ENCODE assay signal across 16 cellular contexts in genomic region chr14:87252103-87252502, GRCh38.
DNase-seq lines count a peak whose midpoint lies in the region; FAIRE-seq and TF ChIP-seq lines count a peak whose summit lies in the region.
"Had no signal": no experiment of that assay in that cellular context is flagged by ENCODE, and none has a peak within 500 bp of the region (broad histone marks: within the 10 kb centered on the region; RNA-seq: fewer than 3 reads in every experiment).

No MANE protein-coding gene starts in this region.

- H3K36me3 Mint-ChIP-seq in activated naive CD4-positive, alpha-beta T cell treated with anti-CD3 and anti-CD28 coated beads, Interleukin-2, amount 10 ng/mL, durations not matched to agents 7 days and 5 days: no peaks in the 10 kb centered on the region
- H3K36me3 Mint-ChIP-seq: CD8-positive, alpha-beta T cell had no signal

- DNase-seq in Karpas-422 (peak; percentile 72), OCI-LY7 (ENCODE audit: low spot score) (no peak), bronchial epithelial cell (ENCODE audit: low read depth) (peak; percentile 27), left kidney (ENCODE audit: low read depth, low spot score) (peak; percentile 4), Ammon's horn (ENCODE audit: low spot score) (no peak), NCI-H2081 treated with DMSO at 0.1 percent for 48 hours (lab: John Stamatoyannopoulos, UW) (no peak)
- DNase-seq in activated naive CD4-positive, alpha-beta T cell treated with anti-CD3 and anti-CD28 coated beads, Interleukin-2, amount 10 ng/mL, durations not matched to agents 7 days and 5 days: no peak
- DNase-seq: CD8-positive, alpha-beta T cell; GF-D8; GOT3; NCI-H1436 treated with DMSO at 0.1 percent for 48 hours; NCI-H345; SJCRH30 had no signal

- H3K9me3 Mint-ChIP-seq in activated naive CD4-positive, alpha-beta T cell treated with anti-CD3 and anti-CD28 coated beads, Interleukin-2, amount 10 ng/mL, durations not matched to agents 7 days and 5 days: peaks cover 11% of the 10 kb centered on the region

- H3K36me3 ChIP-seq in Karpas-422 (ENCODE audit: insufficient read depth, low read length) (peaks cover 19% of the 10 kb centered on the region), OCI-LY7 (ENCODE audit: insufficient read depth, low read length) (no peaks in the 10 kb centered on the region), bronchial epithelial cell (ENCODE audit: control insufficient read depth, insufficient read depth, low read length) (no peaks in the 10 kb centered on the region)
- H3K36me3 ChIP-seq: SJCRH30 had no signal

- no peak for FAIRE-seq in bronchial epithelial cell (lab: Jason Lieb, UNC)
- FAIRE-seq: D721Med, RCC 7860 had no signal

- no peaks in the 10 kb centered on the region for H3K9me2 ChIP-seq in Karpas-422 (replicated peaks; ENCODE audit: insufficient read depth, low read length)
- no peaks in the 10 kb centered on the region for H3K9me2 ChIP-seq in OCI-LY7 (ENCODE audit: insufficient read depth, low read length)

- CTCF ChIA-PET in OCI-LY7 (lab: Charles Lee; ENCODE audit: unreplicated experiment): no interaction called here
- CTCF ChIA-PET in activated naive CD4-positive, alpha-beta T cell treated with anti-CD3 and anti-CD28 coated beads, Interleukin-2, amount 10 ng/mL, durations not matched to agents 7 days and 5 days (lab: Charles Lee): no interaction called here

- no TSS peak for BruUV-seq in OCI-LY7 (replicated peaks; lab: Mats Ljungman, UMichigan)

- H3K27me3 Mint-ChIP-seq in activated naive CD4-positive, alpha-beta T cell treated with anti-CD3 and anti-CD28 coated beads, Interleukin-2, amount 10 ng/mL, durations not matched to agents 7 days and 5 days: no peaks in the 10 kb centered on the region

- H3K27me3 ChIP-seq in Karpas-422 (ENCODE audit: low read length): no peaks in the 10 kb centered on the region
- no peaks in the 10 kb centered on the region for H3K27me3 ChIP-seq in bronchial epithelial cell (ENCODE audit: control insufficient read depth, insufficient read depth, low read length)
- H3K27me3 ChIP-seq: SJCRH30 had no signal

- POLR2A ChIA-PET in OCI-LY7 (lab: Charles Lee): interaction anchor here (1.0 kb wide), 1 partner anchor 19 kb away, joined by 3 read pairs; no protein-coding TSS in a partner anchor

- TF ChIP-seq CTCF in OCI-LY7 (conservative IDR thresholded peaks at IDR 0.05; ENCODE audit: low read length) (no peak), bronchial epithelial cell (IDR thresholded peaks at IDR 0.05; ENCODE audit: insufficient read depth, low read length, severe bottlenecking) (no peak)

- H2AFZ ChIP-seq in Karpas-422 (ENCODE audit: low read length) (no peak overlapping the region), OCI-LY7 (ENCODE audit: low read length) (peak overlapping the region; percentile 46; the same call in 1 of the 2 replicates)

- no peak overlapping the region for H3K27ac Mint-ChIP-seq in activated naive CD4-positive, alpha-beta T cell treated with anti-CD3 and anti-CD28 coated beads, Interleukin-2, amount 10 ng/mL, durations not matched to agents 7 days and 5 days
- H3K27ac Mint-ChIP-seq: CD8-positive, alpha-beta T cell had no signal

- no peak overlapping the region for H3K4me3 ChIP-seq in Karpas-422 (ENCODE audit: low read length)
- no peak overlapping the region for H3K4me3 ChIP-seq in OCI-LY7 (ENCODE audit: low read depth, low read length, poor library complexity, severe bottlenecking)
- no peak overlapping the region for H3K4me3 ChIP-seq in bronchial epithelial cell (ENCODE audit: low read depth, low read length)
- H3K4me3 ChIP-seq: SJCRH30 had no signal

- no peaks in the 10 kb centered on the region for H3K4me1 Mint-ChIP-seq in activated naive CD4-positive, alpha-beta T cell treated with anti-CD3 and anti-CD28 coated beads, Interleukin-2, amount 10 ng/mL, durations not matched to agents 7 days and 5 days

- intact Hi-C loops in OCI-LY7 (cut with micrococcal nuclease; ENCODE audit: unreplicated experiment): no loop called here

- H4K20me1 ChIP-seq in Karpas-422 (ENCODE audit: insufficient read depth, low read depth, low read length) (no peaks in the 10 kb centered on the region), OCI-LY7 (ENCODE audit: insufficient read depth, low read length) (no peaks in the 10 kb centered on the region)

- H3K4me2 ChIP-seq in Karpas-422 (ENCODE audit: low read depth, low read length, poor library complexity, severe bottlenecking) (no peak overlapping the region), OCI-LY7 (ENCODE audit: low read length) (no peak overlapping the region)
- H3K4me2 ChIP-seq: KMS-11 had no signal

- H3K4me1 ChIP-seq in Karpas-422 (ENCODE audit: low read length): peaks cover 44% of the 10 kb centered on the region
- no peaks in the 10 kb centered on the region for H3K4me1 ChIP-seq in OCI-LY7 (ENCODE audit: insufficient read depth, low read length, poor library complexity, severe bottlenecking)
- H3K4me1 ChIP-seq: SJCRH30 had no signal

- H3K79me2 ChIP-seq in Karpas-422 (ENCODE audit: low read length): peaks cover 20% of the 10 kb centered on the region
- no peaks in the 10 kb centered on the region for H3K79me2 ChIP-seq in OCI-LY7 (ENCODE audit: insufficient read depth, low read depth, low read length)

- H3K9ac ChIP-seq in Karpas-422 (ENCODE audit: low read length): no peak overlapping the region
- H3K9ac ChIP-seq: KMS-11 had no signal

- H3K4me3 Mint-ChIP-seq in activated naive CD4-positive, alpha-beta T cell treated with anti-CD3 and anti-CD28 coated beads, Interleukin-2, amount 10 ng/mL, durations not matched to agents 7 days and 5 days: no peak overlapping the region
- H3K4me3 Mint-ChIP-seq: CD8-positive, alpha-beta T cell had no signal

- H3K9me3 ChIP-seq in Karpas-422 (ENCODE audit: low read length): no peaks in the 10 kb centered on the region
- H3K9me3 ChIP-seq in OCI-LY7 (ENCODE audit: low read length): peaks cover 13% of the 10 kb centered on the region; the same call in 1 of the 2 replicates
- H3K9me3 ChIP-seq: SJCRH30 had no signal

- H3K27ac ChIP-seq in Karpas-422 (ENCODE audit: low read length) (no peak overlapping the region), OCI-LY7 (ENCODE audit: low read depth, low read length, poor library complexity, severe bottlenecking) (no peak overlapping the region)
- H3K27ac ChIP-seq: KMS-11, SJCRH30 had no signal

Comparison
In these comparisons a context has a peak if more than half of its experiments do, and no peak if none do; other contexts are left out.
1. DNase-seq: peak in Karpas-422 (single experiment), bronchial epithelial cell (single experiment) and left kidney (single experiment); none in OCI-LY7 (single experiment), activated naive CD4-positive, alpha-beta T cell treated with anti-CD3 and anti-CD28 coated beads, Interleukin-2, amount 10 ng/mL, durations not matched to agents 7 days and 5 days (single experiment), Ammon's horn (single experiment) and NCI-H2081 treated with DMSO at 0.1 percent for 48 hours (single experiment).